20 cellular contexts compared by ENCODE assay signal in genomic region chr22:40960137-40960536, GRCh38. TPM values are rescaled to one million over a fixed set of nuclear protein-coding genes. Genes with fewer than 3 reads are reported as not detected.
DNase-seq lines count a peak whose midpoint lies in the region; ATAC-seq and TF ChIP-seq lines count a peak whose summit lies in the region.
"Had no signal": no experiment of that assay in that cellular context is flagged by ENCODE, and none has a peak within 500 bp of the region (broad histone marks: within the 10 kb centered on the region; RNA-seq: fewer than 3 reads in every experiment).

No MANE protein-coding gene starts in this region.

- dilution Hi-C loops in IMR-90 (cut with HindIII; ENCODE audit: low sequenced_read_pairs, unreplicated experiment): no loop called here

- no peaks in the 10 kb centered on the region for H3K9me1 ChIP-seq in IMR-90 (ENCODE audit: insufficient read depth, low read length)

- no peak overlapping the region for H2BK120ac ChIP-seq in IMR-90 (ENCODE audit: low read depth, low read length)

- no peak overlapping the region for H3K18ac ChIP-seq in IMR-90 (ENCODE audit: low read depth, low read length)

- no peak for DNase-seq in activated CD4-positive, alpha-beta T cell treated with anti-CD3 and anti-CD28 coated beads, Interleukin-2, amount 10 ng/mL, durations not matched to agents 7 days and 5 days
- DNase-seq in activated CD4-positive, alpha-beta T cell treated with anti-CD3 and anti-CD28 coated beads, Interleukin-2, amount 50 U/mL, for 1 hour: no peak
- DNase-seq in IMR-90 (no peak), chondrocyte (ENCODE audit: low spot score) (no peak), progenitor cell of endocrine pancreas (ENCODE audit: low spot score, unreplicated experiment) (no peak), cortex of kidney (lab: John Stamatoyannopoulos, UW) (no peak), caudate nucleus (lab: John Stamatoyannopoulos, UW) (no peak)
- DNase-seq: activated CD4-positive, CD25-positive, alpha-beta regulatory T cell treated with anti-CD3 and anti-CD28 coated beads, Interleukin-2, amount 50 U/mL, for 72 hours; activated T-cell treated with anti-CD3 and anti-CD28 coated beads, Interleukin-2, amount 50 U/mL, for 72 hours; Kasumi-1; left colon; NCI-H1694 treated with DMSO at 0.1 percent for 48 hours; NCI-H526; stimulated activated CD4-positive, alpha-beta T cell treated with anti-CD3 and anti-CD28 coated beads, Interleukin-1b, Interleukin-23, amount 100 ng/mL, for 48 hours had no signal

- H3K4me3 ChIP-seq in IMR-90 (ENCODE audit: insufficient read depth, low read depth, low read length): no peak overlapping the region
- H3K4me3 ChIP-seq: dorsolateral prefrontal cortex, Peyer's patch, right atrium auricular region, suprapubic skin had no signal

- H4K5ac ChIP-seq in IMR-90 (ENCODE audit: low read depth, low read length): no peak overlapping the region

- TF ChIP-seq POLR2A in IMR-90 (IDR thresholded peaks at IDR 0.05; ENCODE audit: low read depth, low read length): no peak

- no peak overlapping the region for H3K4me2 ChIP-seq in IMR-90 (ENCODE audit: low read depth, low read length)

- ATAC-seq in IMR-90 (ENCODE audit: low read depth) (no peak), GM18502 (IDR thresholded peaks at IDR 0.05; ENCODE audit: poor library complexity, unreplicated experiment) (no peak)
- ATAC-seq: activated T-cell treated with anti-CD3 and anti-CD28 coated beads, Interleukin-2, amount 50 U/mL, for 72 hours; left colon had no signal

- 83% methylated on average over 1 of the region's 3 CpGs; no CpG with 5 or more reads in 1 of the 2 experiments for WGBS in IMR-90 (ENCODE audit: extremely low coverage in 2 of 2, insufficient read length in 1 of 2), 2 experiments

- H2BK15ac ChIP-seq in IMR-90 (ENCODE audit: low read depth, low read length): no peak overlapping the region

- H3K4me3 Mint-ChIP-seq in activated CD4-positive, alpha-beta T cell treated with anti-CD3 and anti-CD28 coated beads, Interleukin-2, amount 10 ng/mL, durations not matched to agents 7 days and 5 days: no peak overlapping the region
- no peak overlapping the region for H3K4me3 Mint-ChIP-seq in chondrocyte (ENCODE audit: unreplicated experiment)
- no peak overlapping the region for H3K4me3 Mint-ChIP-seq in progenitor cell of endocrine pancreas (ENCODE audit: low read depth)
- H3K4me3 Mint-ChIP-seq: activated T-cell treated with anti-CD3 and anti-CD28 coated beads, Interleukin-2, amount 50 U/mL, for 72 hours; nephron had no signal

- POLR2A ChIA-PET in activated CD4-positive, alpha-beta T cell treated with anti-CD3 and anti-CD28 coated beads, Interleukin-2, amount 10 ng/mL, durations not matched to agents 7 days and 5 days (lab: Charles Lee): interaction anchor here (0.6 kb wide), 1 partner anchor 12 kb away, joined by 5 read pairs; no protein-coding TSS in a partner anchor
- POLR2A ChIA-PET in IMR-90 (lab: Charles Lee; ENCODE audit: unreplicated experiment): no interaction called here

- H3K23ac ChIP-seq in IMR-90 (ENCODE audit: low read depth, low read length): 0 out of 2 replicates have a peak overlapping the region, but pooled peaks have one; percentile 21

- CTCF ChIA-PET in activated CD4-positive, alpha-beta T cell treated with anti-CD3 and anti-CD28 coated beads, Interleukin-2, amount 10 ng/mL, durations not matched to agents 7 days and 5 days (lab: Charles Lee): interaction anchor here (0.6 to 2.3 kb wide), 4 partner anchors 9 to 1522 kb away, joined by 3 to 6 read pairs (median 4); partner anchors contain the start of gene RBX1
- CTCF ChIA-PET in IMR-90 (lab: Yijun Ruan, JAX): no interaction called here

- H3K79me1 ChIP-seq in IMR-90 (ENCODE audit: low read depth in 1 of 2, low read length in 2 of 2): peaks cover 41 to 57% of the 10 kb centered on the region in 2 experiments

- no peak overlapping the region for H2BK20ac ChIP-seq in IMR-90 (ENCODE audit: low read depth, low read length)

- H3K27ac Mint-ChIP-seq in activated CD4-positive, alpha-beta T cell treated with anti-CD3 and anti-CD28 coated beads, Interleukin-2, amount 10 ng/mL, durations not matched to agents 7 days and 5 days: peak overlapping the region; percentile 39
- H3K27ac Mint-ChIP-seq in chondrocyte (ENCODE audit: unreplicated experiment): peak overlapping the region; percentile 86
- H3K27ac Mint-ChIP-seq in progenitor cell of endocrine pancreas: peak overlapping the region; percentile 54
- H3K27ac Mint-ChIP-seq: nephron had no signal

- no peak overlapping the region for H4K91ac ChIP-seq in IMR-90 (ENCODE audit: insufficient read depth, low read depth, low read length)

- no peak overlapping the region for H3K9ac ChIP-seq in IMR-90 (ENCODE audit: low read depth, low read length)

- peaks cover 36% of the 10 kb centered on the region for H3K36me3 Mint-ChIP-seq in activated CD4-positive, alpha-beta T cell treated with anti-CD3 and anti-CD28 coated beads, Interleukin-2, amount 10 ng/mL, durations not matched to agents 7 days and 5 days (ENCODE audit: low read depth)
- H3K36me3 Mint-ChIP-seq in chondrocyte (ENCODE audit: low read depth): peaks cover 11% of the 10 kb centered on the region
- H3K36me3 Mint-ChIP-seq in progenitor cell of endocrine pancreas (ENCODE audit: insufficient read depth): peaks cover 18% of the 10 kb centered on the region

- no peaks in the 10 kb centered on the region for H3K9me3 ChIP-seq in IMR-90 (ENCODE audit: control insufficient read depth, insufficient read depth, low read length)
- H3K9me3 ChIP-seq: Peyer's patch, right atrium auricular region, suprapubic skin had no signal

- BruUV-seq in IMR-90 (replicated peaks; lab: Mats Ljungman, UMichigan): no TSS peak

- peaks cover 8% of the 10 kb centered on the region for H4K20me1 ChIP-seq in IMR-90 (ENCODE audit: insufficient read depth, low read length)

- H3K4me1 Mint-ChIP-seq in activated CD4-positive, alpha-beta T cell treated with anti-CD3 and anti-CD28 coated beads, Interleukin-2, amount 10 ng/mL, durations not matched to agents 7 days and 5 days: peaks cover 16% of the 10 kb centered on the region
- H3K4me1 Mint-ChIP-seq in chondrocyte (ENCODE audit: low read depth) (peaks cover 4% of the 10 kb centered on the region), progenitor cell of endocrine pancreas (ENCODE audit: low read depth) (no peaks in the 10 kb centered on the region)
- H3K4me1 Mint-ChIP-seq: nephron had no signal

- in situ Hi-C loops in IMR-90 (cut with MboI; ENCODE audit: low sequenced_read_pairs): no loop called here

- H3K9me3 Mint-ChIP-seq in activated CD4-positive, alpha-beta T cell treated with anti-CD3 and anti-CD28 coated beads, Interleukin-2, amount 10 ng/mL, durations not matched to agents 7 days and 5 days: no peaks in the 10 kb centered on the region
- H3K9me3 Mint-ChIP-seq in chondrocyte (ENCODE audit: low read depth): no peaks in the 10 kb centered on the region
- H3K9me3 Mint-ChIP-seq in progenitor cell of endocrine pancreas (ENCODE audit: low read depth): no peaks in the 10 kb centered on the region
- H3K9me3 Mint-ChIP-seq: activated T-cell treated with anti-CD3 and anti-CD28 coated beads, Interleukin-2, amount 50 U/mL, for 72 hours; nephron had no signal

- no peaks in the 10 kb centered on the region for H3K4me1 ChIP-seq in IMR-90 (ENCODE audit: control insufficient read depth, insufficient read depth, low read length)
- H3K4me1 ChIP-seq: Peyer's patch had no signal

- no peak for TF ChIP-seq RAD21 in IMR-90 (IDR thresholded peaks at IDR 0.05; ENCODE audit: low read length)

- no peak overlapping the region for H3K4ac ChIP-seq in IMR-90 (ENCODE audit: low read depth, low read length)

- no peak overlapping the region for H3K56ac ChIP-seq in IMR-90 (ENCODE audit: extremely low read depth, insufficient read depth, low read length)

- no peak overlapping the region for H2AK9ac ChIP-seq in IMR-90 (replicated peaks; ENCODE audit: low read depth, low read length, poor library complexity)

- H3K14ac ChIP-seq in IMR-90 (replicated peaks; ENCODE audit: low read depth, low read length): no peak overlapping the region

- intact Hi-C loops in IMR-90 (cut with micrococcal nuclease): no loop called here

- TF ChIP-seq CTCF in IMR-90 (conservative IDR thresholded peaks at IDR 0.05; ENCODE audit: low read depth, low read length): no peak
- TF ChIP-seq CTCF in chondrocyte (IDR thresholded peaks at IDR 0.05): no peak
- TF ChIP-seq CTCF in progenitor cell of endocrine pancreas (IDR thresholded peaks at IDR 0.05; ENCODE audit: unreplicated experiment): no peak

- no peak overlapping the region for H2BK5ac ChIP-seq in IMR-90 (ENCODE audit: low read depth, low read length, poor library complexity, severe bottlenecking)

- H2AK5ac ChIP-seq in IMR-90 (ENCODE audit: low read depth, low read length): no peak overlapping the region

- H2AFZ ChIP-seq in IMR-90 (replicated peaks; ENCODE audit: low read length, poor library complexity): no peak overlapping the region

- H3K36me3 ChIP-seq in IMR-90 (ENCODE audit: control insufficient read depth, insufficient read depth, low read length): peaks cover 42% of the 10 kb centered on the region

- no peak overlapping the region for H4K8ac ChIP-seq in IMR-90 (ENCODE audit: low read depth in 2 of 2, low read length in 2 of 2)

- H3K27ac ChIP-seq in IMR-90 (ENCODE audit: insufficient read depth, low read length): no peak overlapping the region
- H3K27ac ChIP-seq in caudate nucleus (ENCODE audit: low read depth, low read length): no peak overlapping the region
- H3K27ac ChIP-seq: dorsolateral prefrontal cortex, Peyer's patch, right atrium auricular region, suprapubic skin had no signal

- no peaks in the 10 kb centered on the region for H3K27me3 ChIP-seq in IMR-90 (ENCODE audit: control insufficient read depth, insufficient read depth, low read length)
- H3K27me3 ChIP-seq: dorsolateral prefrontal cortex, Peyer's patch, right atrium auricular region, suprapubic skin had no signal

- no peaks in the 10 kb centered on the region for H3K27me3 Mint-ChIP-seq in activated CD4-positive, alpha-beta T cell treated with anti-CD3 and anti-CD28 coated beads, Interleukin-2, amount 10 ng/mL, durations not matched to agents 7 days and 5 days
- no peaks in the 10 kb centered on the region for H3K27me3 Mint-ChIP-seq in chondrocyte (ENCODE audit: low read depth)
- no peaks in the 10 kb centered on the region for H3K27me3 Mint-ChIP-seq in progenitor cell of endocrine pancreas

TF ChIP-seq in IMR-90, 13 proteins besides CTCF, POLR2A, EP300 and RAD21 (continues in another document):
- no peak for TF ChIP-seq MAZ (IDR thresholded peaks at IDR 0.05; ENCODE audit: borderline replicate concordance, low read depth, low read length)
- TF ChIP-seq BHLHE40 (IDR thresholded peaks at IDR 0.05; ENCODE audit: low read depth, low read length): no peak

RNA-seq across cellular contexts. Expression of gene RBX1, which starts 9.0 kb away (rescaled TPM):
- total RNA-seq in activated CD4-positive, alpha-beta T cell treated with anti-CD3 and anti-CD28 coated beads, Interleukin-2, amount 10 ng/mL, durations not matched to agents 7 days and 5 days: 10 to 100 TPM; 71.5 to 81.1 TPM
- total RNA-seq in IMR-90 (2012; rRNA removed) (63.3 and 72.4 TPM in 2 replicates), chondrocyte (54.8 to 64.3 TPM (median 57.7 TPM) in 3 replicates), progenitor cell of endocrine pancreas (59.2 and 60.9 TPM in 2 replicates)
- 84.5 and 94.8 TPM in 2 replicates for polyA plus RNA-seq in IMR-90 (2012; rRNA removed)
- polyA plus RNA-seq in IMR-90 (2012; cell fraction: cytosol; rRNA removed): 75.2 and 109 TPM in 2 replicates
- 24.2 and 61.5 TPM in 2 replicates for polyA plus RNA-seq in IMR-90 (2012; cell fraction: nucleus; rRNA removed; ENCODE audit: low replicate concordance)
